In the genomic region with DNA sequence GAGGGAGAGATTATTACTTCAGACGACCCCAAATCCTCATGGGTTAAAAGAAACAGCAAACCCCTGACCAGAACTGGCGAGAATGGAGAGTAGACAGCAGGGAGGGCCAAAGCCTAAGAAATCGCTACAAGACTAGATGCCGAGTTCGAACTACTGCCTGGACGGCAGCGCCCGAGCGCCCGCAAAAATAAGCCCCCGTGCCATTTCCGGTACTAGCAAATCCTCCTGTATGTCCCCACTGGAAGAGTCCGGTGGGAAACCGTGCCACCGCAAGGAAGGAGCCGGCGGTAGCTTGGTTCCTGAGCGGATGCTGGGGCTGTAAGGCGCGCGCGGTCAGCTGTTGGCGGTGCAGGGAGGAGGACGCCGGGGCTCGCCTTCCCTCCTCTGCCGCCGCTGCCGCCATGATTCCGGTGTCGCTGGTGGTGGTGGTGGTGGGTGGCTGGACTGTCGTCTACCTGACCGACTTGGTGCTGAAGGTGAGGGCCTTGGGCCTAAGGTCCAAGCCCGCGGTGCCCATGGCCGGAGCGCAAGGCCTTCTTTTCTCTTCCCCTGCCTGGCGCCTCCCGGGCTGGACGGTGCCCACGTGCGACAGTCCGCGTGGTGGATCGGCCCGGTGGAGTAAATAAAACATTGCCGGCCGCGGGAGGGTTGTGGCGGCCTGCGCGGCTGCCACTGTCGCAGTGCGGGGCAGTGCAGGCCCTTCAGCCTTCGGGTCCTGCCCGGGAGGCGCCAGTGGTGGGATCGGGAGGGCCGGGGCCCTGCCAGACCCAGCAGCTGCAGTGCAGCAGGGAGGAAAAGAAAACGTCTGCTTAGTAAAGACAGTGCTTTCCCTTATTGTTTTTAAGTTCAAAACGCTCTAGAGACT, we compare ENCODE assay signal across 8 cellular contexts. TPM values are rescaled to one million over a fixed set of nuclear protein-coding genes. Genes with fewer than 3 reads are reported as not detected.
A peak's percentile ranks its signal among the peaks of the same experiment; 100 is the strongest.
DNase-seq lines count a peak whose midpoint lies in the region; ATAC-seq and TF ChIP-seq lines count a peak whose summit lies in the region.

MBTPS2 (plus strand) TSS at position 284 of the 865 bp plus-strand sequence; CDS start at position 402, 118 bp downstream.

- TF ChIP-seq CTCF in dorsolateral prefrontal cortex (IDR thresholded peaks at IDR 0.05 in 54 of 56, conservative IDR thresholded peaks at IDR 0.05 in 2 of 56; ENCODE audit: low read depth in 1 of 56, partially characterized antibody in 56 of 56) (peak in 33 of 56 donors; percentile 2 to 50 (median 24)), right lobe of liver (IDR thresholded peaks at IDR 0.05) (peak in 1 of 4 donors; percentile 6)

- H3K36me3 ChIP-seq in right lobe of liver = no peaks in the 10 kb centered on the region

- H3K4me3 ChIP-seq in dorsolateral prefrontal cortex (peak within 1 kb of the TSS; percentile 39 to 81 (median 66)), right lobe of liver (peak within 1 kb of the TSS; percentile 53 to 67 (median 62))

- intact Hi-C loops in dorsolateral prefrontal cortex (cut with DNase I) = loop anchor here (5.0 to 10.0 kb wide), 3 partner anchors 92 to 1315 kb away; partner anchors contain the start of gene CNKSR2 (in 1 of the 2)
- intact Hi-C loops in right lobe of liver (cut with DNase I) = no loop called here

- TF ChIP-seq POLR2A in right lobe of liver (IDR thresholded peaks at IDR 0.05) = peak; percentile 60

- ATAC-seq in GM19395 (IDR thresholded peaks at IDR 0.05; ENCODE audit: unreplicated experiment) = peak; percentile 86
- ATAC-seq in HG03558 (IDR thresholded peaks at IDR 0.05; ENCODE audit: extremely low read depth, unreplicated experiment) = peak; percentile 55
- ATAC-seq in right lobe of liver = peak; percentile 96 to 98 (median 97)

- 19% methylated on average over 26 of the region's 61 CpGs for WGBS in right lobe of liver (ENCODE audit: insufficient coverage, low coverage, low lambda C conversion rate, missing lambda C conversion rate)

- H3K4me1 ChIP-seq in right lobe of liver = peaks cover 0 to 3% (median 0%) of the 10 kb centered on the region in 4 donors

- H3K27me3 ChIP-seq in dorsolateral prefrontal cortex = peaks cover 0 to 40% (median 4%) of the 10 kb centered on the region in 45 donors
- no peaks in the 10 kb centered on the region for H3K27me3 ChIP-seq in right lobe of liver

- H3K27ac ChIP-seq in dorsolateral prefrontal cortex (peak within 1 kb of the TSS in 57 of 59 donors; percentile 14 to 88 (median 78)), right lobe of liver (peak within 1 kb of the TSS; percentile 69 to 79 (median 75))

- DNase-seq in CD1c-positive myeloid dendritic cell (ENCODE audit: extremely low spot score) = peak; percentile 88
- DNase-seq in NCI-H748 treated with DMSO at 0.1 percent for 48 hours (lab: John Stamatoyannopoulos, UW) = peak; percentile 84
- peak; percentile 74 for DNase-seq in activated CD4-positive, alpha-beta T cell treated with anti-CD3 and anti-CD28 coated beads, Interleukin-2, amount 50 U/mL, for 4 hours
- DNase-seq in dorsolateral prefrontal cortex = peak; percentile 63 to 82 (median 76)
- DNase-seq in right lobe of liver = peak; percentile 78 to 84 (median 83)
- DNase-seq in stimulated activated CD4-positive, alpha-beta T cell treated with anti-CD3 and anti-CD28 coated beads, Interleukin-4, amount 100 ng/mL, for 24 hours = peak; percentile 84

- H3K9me3 ChIP-seq in right lobe of liver = no peaks in the 10 kb centered on the region

RNA-seq across cellular contexts. Expression of gene MBTPS2, which starts in this region (rescaled TPM):
- total RNA-seq in dorsolateral prefrontal cortex (10 to 100 TPM; 10.1 to 26.6 (median 18.5) TPM), right lobe of liver (10 to 100 TPM in 5 of 6 experiments, 1 to 10 TPM in 1; 10.0 to 13.6 (median 11.0) TPM)

Comparison
In these comparisons a context has a peak if more than half of its experiments do, and no peak if none do; other contexts are left out.
1. Peak in every context shown above with its lines: DNase-seq, ATAC-seq, H3K4me3 ChIP-seq and H3K27ac ChIP-seq.
2. intact Hi-C loops: an anchor here in dorsolateral prefrontal cortex (5.0 to 10.0 kb wide); none called in right lobe of liver.